29 cellular contexts compared by ENCODE assay signal in genomic region chr18:33647365-33647764, GRCh38.
"Had no signal": no experiment of that assay in that cellular context is flagged by ENCODE, and none has a peak within 500 bp of the region (broad histone marks: within the 10 kb centered on the region; RNA-seq: fewer than 3 reads in every experiment).

No MANE protein-coding gene starts in this region.

- H3K27ac ChIP-seq: ascending aorta, breast epithelium, cardiac muscle cell, colonic mucosa, epithelial cell of prostate, esophagus squamous epithelium, gastroesophageal sphincter had no signal

- H3K9me3 ChIP-seq: ascending aorta, breast epithelium, colonic mucosa, esophagus squamous epithelium, gastroesophageal sphincter had no signal

- ATAC-seq: activated naive CD4-positive, alpha-beta T cell treated with anti-CD3 and anti-CD28 coated beads, Interleukin-2, amount 50 U/mL, for 72 hours; activated T-cell treated with anti-CD3 and anti-CD28 coated beads, Interleukin-2, amount 50 U/mL, for 72 hours; gastroesophageal sphincter had no signal

- FAIRE-seq: endometrium, endothelial cell of umbilical vein had no signal

- H3K27ac Mint-ChIP-seq: activated CD4-positive, alpha-beta memory T cell treated with anti-CD3 and anti-CD28 coated beads, Interleukin-2, amount 10 ng/mL, durations not matched to agents 7 days and 5 days; activated CD4-positive, alpha-beta T cell treated with anti-CD3 and anti-CD28 coated beads, Interleukin-2, amount 10 ng/mL, durations not matched to agents 7 days and 5 days; activated naive CD4-positive, alpha-beta T cell treated with anti-CD3 and anti-CD28 coated beads, Interleukin-2, amount 10 ng/mL, durations not matched to agents 7 days and 5 days; activated naive CD4-positive, alpha-beta T cell treated with anti-CD3 and anti-CD28 coated beads, Interleukin-2, amount 50 U/mL, for 72 hours; activated naive CD8-positive, alpha-beta T cell treated with anti-CD3 and anti-CD28 coated beads, Interleukin-2, amount 10 ng/mL, durations not matched to agents 7 days and 5 days; activated T-cell treated with anti-CD3 and anti-CD28 coated beads, Interleukin-2, amount 50 U/mL, for 24 hours; activated T-cell treated with anti-CD3 and anti-CD28 coated beads, Interleukin-2, amount 50 U/mL, for 72 hours had no signal

- H3K4me3 ChIP-seq: ascending aorta, breast epithelium, cardiac muscle cell, colonic mucosa, esophagus squamous epithelium, gastroesophageal sphincter had no signal

- H3K36me3 Mint-ChIP-seq: activated naive CD4-positive, alpha-beta T cell treated with anti-CD3 and anti-CD28 coated beads, Interleukin-2, amount 10 ng/mL, durations not matched to agents 7 days and 5 days; activated naive CD4-positive, alpha-beta T cell treated with anti-CD3 and anti-CD28 coated beads, Interleukin-2, amount 50 U/mL, for 72 hours; activated naive CD8-positive, alpha-beta T cell treated with anti-CD3 and anti-CD28 coated beads, Interleukin-2, amount 10 ng/mL, durations not matched to agents 7 days and 5 days had no signal

- H3K27me3 ChIP-seq: ascending aorta, breast epithelium, cardiac muscle cell, colonic mucosa, esophagus squamous epithelium, gastroesophageal sphincter had no signal

- H3K4me3 Mint-ChIP-seq: activated CD4-positive, alpha-beta memory T cell treated with anti-CD3 and anti-CD28 coated beads, Interleukin-2, amount 10 ng/mL, durations not matched to agents 7 days and 5 days; activated CD4-positive, alpha-beta T cell treated with anti-CD3 and anti-CD28 coated beads, Interleukin-2, amount 10 ng/mL, durations not matched to agents 7 days and 5 days; activated naive CD4-positive, alpha-beta T cell treated with anti-CD3 and anti-CD28 coated beads, Interleukin-2, amount 10 ng/mL, durations not matched to agents 7 days and 5 days; activated naive CD8-positive, alpha-beta T cell treated with anti-CD3 and anti-CD28 coated beads, Interleukin-2, amount 10 ng/mL, durations not matched to agents 7 days and 5 days; activated T-cell treated with anti-CD3 and anti-CD28 coated beads, Interleukin-2, amount 50 U/mL, for 24 hours; activated T-cell treated with anti-CD3 and anti-CD28 coated beads, Interleukin-2, amount 50 U/mL, for 72 hours; brain had no signal

- DNase-seq: activated CD4-positive, alpha-beta memory T cell treated with anti-CD3 and anti-CD28 coated beads, Interleukin-2, amount 10 ng/mL, durations not matched to agents 7 days and 5 days; activated CD4-positive, alpha-beta T cell treated with anti-CD3 and anti-CD28 coated beads for 1 hour; activated CD4-positive, alpha-beta T cell treated with anti-CD3 and anti-CD28 coated beads for 4 hours; activated CD4-positive, alpha-beta T cell treated with anti-CD3 and anti-CD28 coated beads, Interleukin-2, amount 10 ng/mL, durations not matched to agents 7 days and 5 days; activated CD4-positive, alpha-beta T cell treated with anti-CD3 and anti-CD28 coated beads, Interleukin-2, amount 50 U/mL, for 4 hours; activated CD8-positive, alpha-beta memory T cell treated with anti-CD3 and anti-CD28 coated beads, Interleukin-2, amount 50 U/mL, for 48 hours; activated gamma-delta T cell; activated naive CD4-positive, alpha-beta T cell; activated naive CD4-positive, alpha-beta T cell treated with anti-CD3 and anti-CD28 coated beads, Interleukin-2, amount 10 ng/mL, durations not matched to agents 7 days and 5 days; activated naive CD8-positive, alpha-beta T cell treated with anti-CD3 and anti-CD28 coated beads, Interleukin-2, amount 10 ng/mL, durations not matched to agents 7 days and 5 days; activated T-cell treated with anti-CD3 and anti-CD28 coated beads for 4 hours; activated T-cell treated with anti-CD3 and anti-CD28 coated beads, Interleukin-2, amount 50 U/mL, for 24 hours; activated T-cell treated with anti-CD3 and anti-CD28 coated beads, Interleukin-2, amount 50 U/mL, for 72 hours; central memory CD4-positive, alpha-beta T cell; cerebellar nuclear complex; colonic mucosa; effector CD8-positive, alpha-beta T cell; esophagus squamous epithelium; foreskin melanocyte; T-helper 2 cell had no signal

- H3K4me1 Mint-ChIP-seq: activated CD4-positive, alpha-beta memory T cell treated with anti-CD3 and anti-CD28 coated beads, Interleukin-2, amount 10 ng/mL, durations not matched to agents 7 days and 5 days; activated CD4-positive, alpha-beta T cell treated with anti-CD3 and anti-CD28 coated beads, Interleukin-2, amount 10 ng/mL, durations not matched to agents 7 days and 5 days; activated naive CD4-positive, alpha-beta T cell treated with anti-CD3 and anti-CD28 coated beads, Interleukin-2, amount 10 ng/mL, durations not matched to agents 7 days and 5 days; activated naive CD8-positive, alpha-beta T cell treated with anti-CD3 and anti-CD28 coated beads, Interleukin-2, amount 10 ng/mL, durations not matched to agents 7 days and 5 days had no signal

- H3K27me3 Mint-ChIP-seq: activated CD4-positive, alpha-beta memory T cell treated with anti-CD3 and anti-CD28 coated beads, Interleukin-2, amount 10 ng/mL, durations not matched to agents 7 days and 5 days; activated CD4-positive, alpha-beta T cell treated with anti-CD3 and anti-CD28 coated beads, Interleukin-2, amount 10 ng/mL, durations not matched to agents 7 days and 5 days; activated naive CD4-positive, alpha-beta T cell treated with anti-CD3 and anti-CD28 coated beads, Interleukin-2, amount 10 ng/mL, durations not matched to agents 7 days and 5 days; activated naive CD8-positive, alpha-beta T cell treated with anti-CD3 and anti-CD28 coated beads, Interleukin-2, amount 10 ng/mL, durations not matched to agents 7 days and 5 days; activated T-cell treated with anti-CD3 and anti-CD28 coated beads, Interleukin-2, amount 50 U/mL, for 24 hours; brain had no signal

- H3K4me1 ChIP-seq: ascending aorta, breast epithelium, colonic mucosa, esophagus squamous epithelium, gastroesophageal sphincter had no signal

- H3K9me3 Mint-ChIP-seq: activated CD4-positive, alpha-beta memory T cell treated with anti-CD3 and anti-CD28 coated beads, Interleukin-2, amount 10 ng/mL, durations not matched to agents 7 days and 5 days; activated CD4-positive, alpha-beta T cell treated with anti-CD3 and anti-CD28 coated beads, Interleukin-2, amount 10 ng/mL, durations not matched to agents 7 days and 5 days; activated naive CD4-positive, alpha-beta T cell treated with anti-CD3 and anti-CD28 coated beads, Interleukin-2, amount 10 ng/mL, durations not matched to agents 7 days and 5 days; activated naive CD4-positive, alpha-beta T cell treated with anti-CD3 and anti-CD28 coated beads, Interleukin-2, amount 50 U/mL, for 72 hours; activated naive CD8-positive, alpha-beta T cell treated with anti-CD3 and anti-CD28 coated beads, Interleukin-2, amount 10 ng/mL, durations not matched to agents 7 days and 5 days; activated T-cell treated with anti-CD3 and anti-CD28 coated beads, Interleukin-2, amount 50 U/mL, for 24 hours; activated T-cell treated with anti-CD3 and anti-CD28 coated beads, Interleukin-2, amount 50 U/mL, for 72 hours; brain had no signal

- H3K36me3 ChIP-seq: ascending aorta, breast epithelium, cardiac muscle cell, colonic mucosa, esophagus squamous epithelium, gastroesophageal sphincter had no signal
